In the genomic region with DNA sequence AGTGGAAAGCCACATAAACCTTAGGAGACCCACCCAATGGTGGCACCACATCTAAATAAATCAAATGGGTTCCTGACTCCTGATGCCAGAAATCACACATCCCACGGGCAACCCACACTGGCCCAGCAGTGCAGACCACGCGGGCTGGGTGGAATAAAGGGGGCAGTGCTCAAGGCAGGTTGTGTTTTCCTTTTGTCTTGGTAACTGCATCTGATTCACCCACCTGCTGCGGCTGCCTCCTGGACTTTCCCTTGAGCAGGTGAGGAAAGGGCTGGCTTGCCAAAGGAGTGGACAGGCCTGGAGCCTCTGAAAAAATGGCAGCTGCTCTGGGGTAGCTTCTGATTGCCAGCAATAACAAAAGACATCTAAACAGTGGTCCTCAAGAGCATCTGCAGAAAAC, we compare ENCODE assay signal across 23 cellular contexts.
DNase-seq lines count a peak whose midpoint lies in the region; FAIRE-seq and TF ChIP-seq lines count a peak whose summit lies in the region.
"Had no signal": no experiment of that assay in that cellular context is flagged by ENCODE, and none has a peak within 500 bp of the region (broad histone marks: within the 10 kb centered on the region; RNA-seq: fewer than 3 reads in every experiment).

No MANE protein-coding gene starts in this region.

- no peak overlapping the region for H3K27ac ChIP-seq in esophagus muscularis mucosa (replicated peaks in 1 of 4)
- H3K27ac ChIP-seq: A549; BLaER1 treated with 17β-estradiol and CSF1 and Interleukin-3, amounts not matched to agents 10 nM and 100 nM; GM23248 had no signal

- no peaks in the 10 kb centered on the region for H3K36me3 ChIP-seq in esophagus muscularis mucosa
- H3K36me3 ChIP-seq: BE2C; BLaER1 treated with 17β-estradiol and CSF1 and Interleukin-3, amounts not matched to agents 10 nM and 100 nM had no signal

- TF ChIP-seq POLR2A in esophagus muscularis mucosa (IDR thresholded peaks at IDR 0.05; ENCODE audit: low read depth) (no peak), H54 (IDR thresholded peaks at IDR 0.05; ENCODE audit: low read depth, low read length) (no peak)

- H3K4me3 ChIP-seq in esophagus muscularis mucosa (no peak overlapping the region), foreskin fibroblast (ENCODE audit: low read depth in 1 of 2, low read length in 2 of 2) (no peak overlapping the region)
- H3K4me3 ChIP-seq: A549; BLaER1 treated with 17β-estradiol and CSF1 and Interleukin-3, amounts not matched to agents 10 nM and 100 nM; GM23248 had no signal

- no peak for TF ChIP-seq CTCF in esophagus muscularis mucosa (IDR thresholded peaks at IDR 0.05)
- TF ChIP-seq CTCF in foreskin fibroblast (IDR thresholded peaks at IDR 0.05; ENCODE audit: low read depth, low read length): no peak

- 97% methylated on average over 4 of the region's 4 CpGs for WGBS in esophagus muscularis mucosa

- H3K27me3 ChIP-seq in esophagus muscularis mucosa: no peaks in the 10 kb centered on the region
- H3K27me3 ChIP-seq: BE2C; BLaER1 treated with 17β-estradiol and CSF1 and Interleukin-3, amounts not matched to agents 10 nM and 100 nM had no signal

- FAIRE-seq in H54 (lab: Jason Lieb, UNC): no peak
- FAIRE-seq: A549, G401.6, GM12892, GM19239, H1 had no signal

- DNase-seq in NCI-H748 (lab: John Stamatoyannopoulos, UW; ENCODE audit: unreplicated experiment): peak; percentile 28
- DNase-seq in NCI-H748 treated with DMSO at 0.1 percent for 48 hours (lab: John Stamatoyannopoulos, UW): no peak
- DNase-seq in NCI-H146 (lab: John Stamatoyannopoulos, UW): peak; percentile 45
- DNase-seq in esophagus muscularis mucosa (ENCODE audit: extremely low spot score): peak; percentile 53
- no peak for DNase-seq in RKO (ENCODE audit: low spot score)
- no peak for DNase-seq in H54 (ENCODE audit: insufficient read length, low spot score)
- DNase-seq in foreskin fibroblast: no peak
- DNase-seq: 8988T; ACHN; AML-193; BE2C; CD4-positive, alpha-beta T cell; CD8-positive, alpha-beta memory T cell; DMS53; DMS79 treated with DMSO at 0.1 percent for 48 hours; GM23248; H9 had no signal

- H3K4me1 ChIP-seq in esophagus muscularis mucosa: peaks cover 0 to 5% (median 0%) of the 10 kb centered on the region in 4 donors
- H3K4me1 ChIP-seq: A549, BE2C had no signal

- H3K9me3 ChIP-seq in esophagus muscularis mucosa: no peaks in the 10 kb centered on the region
- H3K9me3 ChIP-seq: A549, BE2C had no signal

- intact Hi-C loops in esophagus muscularis mucosa (cut with DNase I): no loop called here

- TF ChIP-seq EP300 in esophagus muscularis mucosa (IDR thresholded peaks at IDR 0.05): no peak

Comparison
In these comparisons a context has a peak if more than half of its experiments do, and no peak if none do; other contexts are left out.
1. DNase-seq: peak in NCI-H748 (single experiment), NCI-H146 (single experiment) and esophagus muscularis mucosa (single experiment); none in NCI-H748 treated with DMSO at 0.1 percent for 48 hours (single experiment), RKO (single experiment), H54 (single experiment) and foreskin fibroblast (0 of 2).